In the genomic region with DNA sequence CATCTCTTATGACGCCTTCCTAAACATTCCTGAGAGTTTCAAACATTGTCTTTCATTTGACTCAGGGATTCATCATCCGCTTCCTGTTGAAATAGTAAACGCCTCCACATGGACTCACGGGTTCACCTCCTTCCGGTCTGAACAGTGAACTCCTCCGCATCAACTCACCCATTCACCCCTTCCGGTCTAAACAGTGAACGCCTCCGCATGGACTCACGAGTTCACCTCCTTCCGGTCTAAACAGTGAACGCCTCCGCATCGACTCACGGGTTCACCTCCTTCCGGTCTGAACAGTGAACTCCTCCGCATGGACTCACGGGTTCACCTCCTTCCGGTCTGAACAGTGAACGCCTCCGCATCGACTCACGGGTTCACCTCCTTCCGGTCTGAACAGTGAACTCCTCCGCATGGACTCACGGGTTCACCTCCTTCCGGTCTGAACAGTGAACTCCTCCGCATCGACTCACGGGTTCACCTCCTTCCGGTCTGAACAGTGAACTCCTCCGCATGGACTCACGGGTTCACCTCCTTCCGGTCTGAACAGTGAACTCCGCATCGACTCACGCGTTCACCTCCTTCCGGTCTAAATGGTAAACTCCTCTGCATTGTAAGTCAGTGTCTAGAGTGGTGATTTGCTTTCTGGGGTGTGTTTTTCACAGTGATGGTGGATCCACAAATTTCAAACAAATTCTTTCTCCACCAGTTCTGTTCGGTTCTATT, we compare ENCODE assay signal across 8 cellular contexts. TPM values are rescaled to one million over a fixed set of nuclear protein-coding genes. Genes with fewer than 3 reads are reported as not detected.
"Had no signal": no experiment of that assay in that cellular context is flagged by ENCODE, and none has a peak within 500 bp of the region (broad histone marks: within the 10 kb centered on the region; RNA-seq: fewer than 3 reads in every experiment).

No MANE protein-coding gene starts in this region.

RNA-seq across cellular contexts. Expression of a gene that starts 20.4 kb away (rescaled TPM):
- total RNA-seq: activated CD8-positive, alpha-beta T cell treated with anti-CD3 and anti-CD28 coated beads, Interleukin-2, amount 10 ng/mL, durations not matched to agents 7 days and 5 days; activated naive CD8-positive, alpha-beta T cell treated with anti-CD3 and anti-CD28 coated beads, Interleukin-2, amount 10 ng/mL, durations not matched to agents 7 days and 5 days; adrenal gland; breast epithelium; cerebellum; SJSA1; T-helper 1 cell treated with Interleukin-12 subunit alpha and Interleukin-12 subunit beta and Interleukin-4 antibody, amounts not matched to agents 30 ng/mL and 1 ng/mL, for 36 hours; WTC11 had no signal
- polyA plus RNA-seq: adrenal gland had no signal

RNA-seq across cellular contexts. Expression of a gene that starts 50.3 kb away (rescaled TPM):
- total RNA-seq: activated CD8-positive, alpha-beta T cell treated with anti-CD3 and anti-CD28 coated beads, Interleukin-2, amount 10 ng/mL, durations not matched to agents 7 days and 5 days; activated naive CD8-positive, alpha-beta T cell treated with anti-CD3 and anti-CD28 coated beads, Interleukin-2, amount 10 ng/mL, durations not matched to agents 7 days and 5 days; breast epithelium; cerebellum; SJSA1; T-helper 1 cell treated with Interleukin-12 subunit alpha and Interleukin-12 subunit beta and Interleukin-4 antibody, amounts not matched to agents 30 ng/mL and 1 ng/mL, for 36 hours had no signal
